Comparison of ENCODE assay signal across 1 cellular context in the genomic region with DNA sequence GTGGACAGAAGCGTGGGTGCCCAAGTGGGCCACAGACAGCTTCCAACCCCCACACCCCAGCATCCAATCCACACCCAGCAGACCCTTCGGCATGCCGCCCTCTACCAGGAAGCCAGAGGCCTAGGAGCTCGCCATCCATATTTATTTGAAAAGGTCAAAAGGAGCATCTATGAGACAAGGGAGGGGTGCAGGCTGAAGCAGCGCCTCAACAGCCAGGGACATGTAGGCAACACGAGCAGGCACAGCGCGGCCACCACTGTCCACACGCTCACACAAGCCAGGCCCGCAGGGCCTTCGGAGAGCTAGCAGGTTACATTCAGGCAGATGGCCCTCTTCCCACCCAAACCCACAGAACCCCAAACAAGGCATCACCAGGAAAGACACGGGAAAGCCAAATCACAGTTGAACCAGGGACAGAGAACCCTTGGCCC.
TF ChIP-seq lines count a peak whose summit lies in the region.

No MANE protein-coding gene starts in this region.

TF ChIP-seq in HepG2, 621 proteins besides CTCF, POLR2A, EP300 and RAD21:
- TF ChIP-seq LCORL (IDR thresholded peaks at IDR 0.05): no peak
- TF ChIP-seq LCORL (CRISPR knock-in tag; IDR thresholded peaks at IDR 0.05): no peak
- TF ChIP-seq, protein P1, sequence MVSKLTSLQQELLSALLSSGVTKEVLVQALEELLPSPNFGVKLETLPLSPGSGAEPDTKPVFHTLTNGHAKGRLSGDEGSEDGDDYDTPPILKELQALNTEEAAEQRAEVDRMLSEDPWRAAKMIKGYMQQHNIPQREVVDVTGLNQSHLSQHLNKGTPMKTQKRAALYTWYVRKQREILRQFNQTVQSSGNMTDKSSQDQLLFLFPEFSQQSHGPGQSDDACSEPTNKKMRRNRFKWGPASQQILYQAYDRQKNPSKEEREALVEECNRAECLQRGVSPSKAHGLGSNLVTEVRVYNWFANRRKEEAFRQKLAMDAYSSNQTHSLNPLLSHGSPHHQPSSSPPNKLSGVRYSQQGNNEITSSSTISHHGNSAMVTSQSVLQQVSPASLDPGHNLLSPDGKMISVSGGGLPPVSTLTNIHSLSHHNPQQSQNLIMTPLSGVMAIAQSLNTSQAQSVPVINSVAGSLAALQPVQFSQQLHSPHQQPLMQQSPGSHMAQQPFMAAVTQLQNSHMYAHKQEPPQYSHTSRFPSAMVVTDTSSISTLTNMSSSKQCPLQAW (CRISPR knock-in tag; IDR thresholded peaks at IDR 0.05): no peak
- peak; percentile 28 for TF ChIP-seq AGO2 (optimal IDR thresholded peaks at IDR 0.05; ENCODE audit: low read depth, low read length)
- peak; percentile 40 for TF ChIP-seq RBM22 (optimal IDR thresholded peaks at IDR 0.05; ENCODE audit: low read length)
